ENCODE assay signal across 1 cellular context in the genomic region with DNA sequence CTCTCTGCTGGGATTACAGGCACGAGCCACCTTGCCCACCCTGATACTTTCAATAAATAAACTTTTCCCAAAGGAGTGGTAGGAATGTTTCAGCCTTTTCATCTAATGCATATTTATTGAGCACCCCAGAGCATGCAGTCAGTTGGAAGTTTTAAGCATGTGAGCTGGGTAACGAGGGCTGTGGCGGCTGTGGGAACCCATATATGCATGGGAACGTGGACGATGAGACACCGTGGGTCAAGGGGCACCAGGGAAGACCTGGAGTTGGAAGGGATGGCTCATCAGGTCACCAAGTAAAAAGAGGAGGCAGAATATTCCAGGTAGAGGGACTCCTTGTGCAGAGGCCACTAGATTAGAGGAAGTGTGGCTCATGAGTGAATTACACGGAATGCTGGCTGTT.
TF ChIP-seq lines count a peak whose summit lies in the region.

No MANE protein-coding gene starts in this region.

TF ChIP-seq in GM12878, 131 proteins besides CTCF, POLR2A, EP300 and RAD21 (continued from another document):
- TF ChIP-seq EGR1 (IDR thresholded peaks at IDR 0.05; ENCODE audit: borderline replicate concordance in 1 of 2, low read depth in 2 of 2, low read length in 2 of 2), result no peak
- no peak for TF ChIP-seq FOXK2 (IDR thresholded peaks at IDR 0.05)
- TF ChIP-seq RAD51 (IDR thresholded peaks at IDR 0.05), result no peak
- no peak for TF ChIP-seq BRCA1 (IDR thresholded peaks at IDR 0.05; ENCODE audit: low read depth, low read length)
- no peak for TF ChIP-seq NR2F1 (conservative IDR thresholded peaks at IDR 0.05)
